1 cellular context compared by ENCODE assay signal in genomic region chr1:89147707-89148106, GRCh38.
TF ChIP-seq lines count a peak whose summit lies in the region.

No MANE protein-coding gene starts in this region.

TF ChIP-seq in HepG2, 621 proteins besides CTCF, POLR2A, EP300 and RAD21:
- TF ChIP-seq HHEX (CRISPR knock-in tag; IDR thresholded peaks at IDR 0.05) (no peak), ATAD3A (CRISPR knock-in tag; IDR thresholded peaks at IDR 0.05) (no peak), MYPOP (CRISPR knock-in tag; IDR thresholded peaks at IDR 0.05) (no peak), GATA4 (IDR thresholded peaks at IDR 0.05; ENCODE audit: borderline replicate concordance, low read depth) (no peak), ZNF777 (CRISPR knock-in tag; IDR thresholded peaks at IDR 0.05) (no peak), DZIP1 (CRISPR knock-in tag; IDR thresholded peaks at IDR 0.05) (no peak), FOXK2 (IDR thresholded peaks at IDR 0.05) (no peak), DNMT1 (CRISPR knock-in tag; IDR thresholded peaks at IDR 0.05) (no peak), THRA (CRISPR knock-in tag; IDR thresholded peaks at IDR 0.05; ENCODE audit: borderline replicate concordance) (no peak), XBP1 (CRISPR knock-in tag; IDR thresholded peaks at IDR 0.05) (no peak)
TF ChIP-seq in HepG2: peak in this region for 0.
